In the genomic region with DNA sequence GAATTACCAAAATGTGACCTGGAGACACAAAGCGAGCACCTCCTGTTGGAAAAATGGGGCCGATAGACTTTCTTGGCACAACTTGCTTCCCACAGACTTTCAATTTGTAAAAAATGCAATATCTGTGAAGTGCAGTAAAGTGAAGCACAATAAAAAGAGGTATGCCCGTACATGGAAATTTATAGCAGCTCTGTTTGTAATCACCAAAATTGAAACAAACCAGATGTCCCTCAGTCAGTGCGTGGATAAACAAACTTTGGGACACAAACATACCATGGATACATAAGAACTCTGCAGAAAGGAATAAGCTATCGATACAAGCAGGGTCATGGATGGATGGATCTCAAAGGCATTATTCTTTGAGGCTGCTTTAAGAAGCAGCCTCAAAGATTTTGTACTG, we compare ENCODE assay signal across 18 cellular contexts. TPM values are rescaled to one million over a fixed set of nuclear protein-coding genes. Genes with fewer than 3 reads are reported as not detected.
DNase-seq lines count a peak whose midpoint lies in the region; ATAC-seq and TF ChIP-seq lines count a peak whose summit lies in the region.
"Had no signal": no experiment of that assay in that cellular context is flagged by ENCODE, and none has a peak within 500 bp of the region (broad histone marks: within the 10 kb centered on the region; RNA-seq: fewer than 3 reads in every experiment).

No MANE protein-coding gene starts in this region.

- H2BK15ac ChIP-seq in mesenchymal stem cell (ENCODE audit: low read depth, poor library complexity, severe bottlenecking): no peak overlapping the region

- H3K14ac ChIP-seq in mesenchymal stem cell (ENCODE audit: low read length in 2 of 2): no peak overlapping the region

- H2AK5ac ChIP-seq in mesenchymal stem cell (ENCODE audit: low read length, severe bottlenecking): no peak overlapping the region

- no peak overlapping the region for H4K91ac ChIP-seq in mesenchymal stem cell (ENCODE audit: low read length)

- H3K4me1 Mint-ChIP-seq in activated naive CD4-positive, alpha-beta T cell treated with anti-CD3 and anti-CD28 coated beads, Interleukin-2, amount 10 ng/mL, durations not matched to agents 7 days and 5 days: peaks cover 80% of the 10 kb centered on the region
- H3K4me1 Mint-ChIP-seq in T-helper 17 cell: peaks cover 34% of the 10 kb centered on the region

- H2BK120ac ChIP-seq in mesenchymal stem cell (ENCODE audit: low read depth, low read length): no peak overlapping the region

- TF ChIP-seq CTCF in uterus (IDR thresholded peaks at IDR 0.05) (no peak), PC-3 (conservative IDR thresholded peaks at IDR 0.05; ENCODE audit: low read depth, low read length) (no peak)

- H3K4me3 Mint-ChIP-seq in activated naive CD4-positive, alpha-beta T cell treated with anti-CD3 and anti-CD28 coated beads, Interleukin-2, amount 10 ng/mL, durations not matched to agents 7 days and 5 days: no peak overlapping the region
- no peak overlapping the region for H3K4me3 Mint-ChIP-seq in T-helper 17 cell
- H3K4me3 Mint-ChIP-seq: GM23338 had no signal

- H2BK5ac ChIP-seq in mesenchymal stem cell (ENCODE audit: low read depth, low read length, poor library complexity, severe bottlenecking): no peak overlapping the region

- no peaks in the 10 kb centered on the region for H3K27me3 Mint-ChIP-seq in activated naive CD4-positive, alpha-beta T cell treated with anti-CD3 and anti-CD28 coated beads, Interleukin-2, amount 10 ng/mL, durations not matched to agents 7 days and 5 days
- no peaks in the 10 kb centered on the region for H3K27me3 Mint-ChIP-seq in T-helper 17 cell

- H2BK12ac ChIP-seq in mesenchymal stem cell (ENCODE audit: low read length in 2 of 2): no peak overlapping the region

- H3K4me3 ChIP-seq in mesenchymal stem cell (ENCODE audit: insufficient read depth in 1 of 2, low read depth in 1 of 2, low read length in 2 of 2) (peak overlapping the region in 1 of 2 experiments; percentile 11), uterus (no peak overlapping the region), PC-3 (ENCODE audit: low read length) (no peak overlapping the region)
- H3K4me3 ChIP-seq: GM23338, Peyer's patch, psoas muscle had no signal

- peaks cover 73% of the 10 kb centered on the region for H3K36me3 Mint-ChIP-seq in activated naive CD4-positive, alpha-beta T cell treated with anti-CD3 and anti-CD28 coated beads, Interleukin-2, amount 10 ng/mL, durations not matched to agents 7 days and 5 days
- peaks cover 4% of the 10 kb centered on the region for H3K36me3 Mint-ChIP-seq in T-helper 17 cell (ENCODE audit: low read depth)

- no peak for DNase-seq in activated naive CD4-positive, alpha-beta T cell treated with anti-CD3 and anti-CD28 coated beads, Interleukin-2, amount 10 ng/mL, durations not matched to agents 7 days and 5 days
- DNase-seq in activated naive CD4-positive, alpha-beta T cell treated with anti-CD3 and anti-CD28 coated beads, Interleukin-2, amount 50 U/mL, for 16 hours: no peak
- DNase-seq in T-helper 17 cell (no peak), mesenchymal stem cell (peak; percentile 72), uterus (no peak), PC-3 (no peak), GM03348 (ENCODE audit: low spot score) (no peak), NK-92 (lab: John Stamatoyannopoulos, UW; ENCODE audit: unreplicated experiment) (no peak)
- DNase-seq: activated T-cell treated with anti-CD3 and anti-CD28 coated beads for 4 hours, aorta, hippocampal formation, NCI-H1694, NCI-H524 treated with DMSO at 0.1 percent for 48 hours, Peyer's patch, psoas muscle, SW 1271 had no signal

- H3K27me3 ChIP-seq in mesenchymal stem cell (ENCODE audit: control insufficient read depth in 1 of 2, insufficient read depth in 1 of 2, low read length in 2 of 2): no peaks in the 10 kb centered on the region
- H3K27me3 ChIP-seq in uterus: no peaks in the 10 kb centered on the region
- H3K27me3 ChIP-seq in PC-3 (ENCODE audit: low read length): no peaks in the 10 kb centered on the region
- H3K27me3 ChIP-seq: Peyer's patch had no signal

- H3K9ac ChIP-seq in mesenchymal stem cell (ENCODE audit: low read length): peak overlapping the region; percentile 74
- no peak overlapping the region for H3K9ac ChIP-seq in PC-3 (ENCODE audit: low read length)

- intact Hi-C loops in uterus (cut with DNase I; ENCODE audit: low total_unique reads): no loop called here
- intact Hi-C loops in PC-3 (cut with micrococcal nuclease): loop anchor here (5.0 kb wide), 3 partner anchors 202 to 308 kb away; no protein-coding TSS in a partner anchor

- H3K79me2 ChIP-seq in PC-3 (ENCODE audit: low read length): no peaks in the 10 kb centered on the region

- H3K27ac Mint-ChIP-seq in activated naive CD4-positive, alpha-beta T cell treated with anti-CD3 and anti-CD28 coated beads, Interleukin-2, amount 10 ng/mL, durations not matched to agents 7 days and 5 days: peak overlapping the region; percentile 65
- H3K27ac Mint-ChIP-seq in T-helper 17 cell: peak overlapping the region; percentile 78
- H3K27ac Mint-ChIP-seq: GM23338 had no signal

- H3K9me2 ChIP-seq in PC-3 (replicated peaks; ENCODE audit: low read length): no peaks in the 10 kb centered on the region

- H4K8ac ChIP-seq in mesenchymal stem cell (ENCODE audit: low read length): no peak overlapping the region

- H2AFZ ChIP-seq in mesenchymal stem cell (ENCODE audit: low read depth, low read length) (no peak overlapping the region), PC-3 (ENCODE audit: low read length) (no peak overlapping the region)

- H3K4me2 ChIP-seq in mesenchymal stem cell (ENCODE audit: low read length, poor library complexity, severe bottlenecking): no peak overlapping the region
- H3K4me2 ChIP-seq in PC-3 (ENCODE audit: low read length): no peak overlapping the region
- H3K4me2 ChIP-seq: GM23338 had no signal

- H4K20me1 ChIP-seq in PC-3 (ENCODE audit: low read length): no peaks in the 10 kb centered on the region

- no peak for TF ChIP-seq POLR2A in uterus (IDR thresholded peaks at IDR 0.05)

- H3K36me3 ChIP-seq in mesenchymal stem cell (ENCODE audit: control insufficient read depth in 1 of 2, insufficient read depth in 2 of 2, low read depth in 1 of 2, low read length in 2 of 2): peaks cover 0 to 16% of the 10 kb centered on the region in 2 experiments
- H3K36me3 ChIP-seq in uterus: no peaks in the 10 kb centered on the region
- H3K36me3 ChIP-seq in PC-3 (ENCODE audit: low read depth, low read length): peaks cover 5% of the 10 kb centered on the region; the same call in 1 of the 2 replicates
- H3K36me3 ChIP-seq: Peyer's patch had no signal

- H3F3A ChIP-seq in PC-3 (ENCODE audit: low read length, unreplicated experiment): peaks cover 38% of the 10 kb centered on the region

- H3K4me1 ChIP-seq in mesenchymal stem cell (ENCODE audit: control insufficient read depth, insufficient read depth, low read depth, low read length) (peaks cover 1% of the 10 kb centered on the region), uterus (peaks cover 0 to 7% of the 10 kb centered on the region in 2 donors), PC-3 (ENCODE audit: insufficient read depth, low read length) (peaks cover 48% of the 10 kb centered on the region)

- no peak overlapping the region for H3K18ac ChIP-seq in mesenchymal stem cell (ENCODE audit: low read depth in 1 of 2, low read length in 2 of 2)

- CTCF ChIA-PET in activated naive CD4-positive, alpha-beta T cell treated with anti-CD3 and anti-CD28 coated beads, Interleukin-2, amount 10 ng/mL, durations not matched to agents 7 days and 5 days (lab: Charles Lee): interaction anchor here (2.0 kb wide), 1 partner anchor 8 kb away, joined by 7 read pairs; no protein-coding TSS in a partner anchor
- CTCF ChIA-PET in PC-3 (lab: Charles Lee): interaction anchor here (0.6 kb wide), 1 partner anchor 657 kb away, joined by 4 read pairs; no protein-coding TSS in a partner anchor

- peaks cover 1% of the 10 kb centered on the region for H3K9me3 Mint-ChIP-seq in activated naive CD4-positive, alpha-beta T cell treated with anti-CD3 and anti-CD28 coated beads, Interleukin-2, amount 10 ng/mL, durations not matched to agents 7 days and 5 days

- H3K79me1 ChIP-seq in mesenchymal stem cell (replicated peaks; ENCODE audit: low read length, poor library complexity, severe bottlenecking): peaks cover 22% of the 10 kb centered on the region

- no peak overlapping the region for H3K4ac ChIP-seq in mesenchymal stem cell (ENCODE audit: low read depth in 1 of 2, low read length in 2 of 2)

- no peak overlapping the region for H3K27ac ChIP-seq in mesenchymal stem cell (ENCODE audit: low read length, poor library complexity, severe bottlenecking)
- peak overlapping the region; percentile 80 to 91 for H3K27ac ChIP-seq in uterus
- H3K27ac ChIP-seq in PC-3 (ENCODE audit: low read length): no peak overlapping the region
- H3K27ac ChIP-seq: epithelial cell of prostate, psoas muscle had no signal

- H3K9me3 ChIP-seq in T-helper 17 cell (ENCODE audit: control insufficient read depth, low read length, poor library complexity, severe bottlenecking) (no peaks in the 10 kb centered on the region), mesenchymal stem cell (ENCODE audit: control insufficient read depth, low read length) (no peaks in the 10 kb centered on the region), uterus (no peaks in the 10 kb centered on the region), PC-3 (ENCODE audit: low read length) (peaks cover 6% of the 10 kb centered on the region; the same call in 1 of the 2 replicates)
- H3K9me3 ChIP-seq: Peyer's patch, psoas muscle had no signal

- POLR2A ChIA-PET in PC-3 (lab: Charles Lee; ENCODE audit: unreplicated experiment): no interaction called here

- WGBS in mesenchymal stem cell: 41% methylated on average over 4 of the region's 5 CpGs

- BruUV-seq in PC-3 (replicated peaks; lab: Mats Ljungman, UMichigan): no TSS peak

- H3K23ac ChIP-seq in mesenchymal stem cell (ENCODE audit: low read length in 2 of 2): no peak overlapping the region

- ATAC-seq in T-helper 17 cell (no peak), PC-3 (no peak)
- ATAC-seq: GM23338, psoas muscle had no signal

RNA-seq across cellular contexts. Expression of gene ARID5B, which starts 33.6 kb away (rescaled TPM):
- total RNA-seq in T-helper 17 cell: 10 to 100 TPM; 58.2 to 67.6 TPM
- polyA plus RNA-seq in mesenchymal stem cell (2013, experiment 1 of 2): 61.5 TPM
- polyA plus RNA-seq in mesenchymal stem cell (2013, experiment 2 of 2): 57.0 TPM
- total RNA-seq in uterus: 10 to 100 TPM; 38.7 to 64.1 (median 56.6) TPM
- 24.5 and 26.4 TPM in 2 replicates for total RNA-seq in PC-3 (2014; rRNA removed)

Comparison
In these comparisons a context has a peak if more than half of its experiments do, and no peak if none do; other contexts are left out.
1. H3K27ac ChIP-seq: peak in uterus (2 of 2); none in mesenchymal stem cell (single experiment) and PC-3 (single experiment).